22 cellular contexts compared by ENCODE assay signal in the genomic region with DNA sequence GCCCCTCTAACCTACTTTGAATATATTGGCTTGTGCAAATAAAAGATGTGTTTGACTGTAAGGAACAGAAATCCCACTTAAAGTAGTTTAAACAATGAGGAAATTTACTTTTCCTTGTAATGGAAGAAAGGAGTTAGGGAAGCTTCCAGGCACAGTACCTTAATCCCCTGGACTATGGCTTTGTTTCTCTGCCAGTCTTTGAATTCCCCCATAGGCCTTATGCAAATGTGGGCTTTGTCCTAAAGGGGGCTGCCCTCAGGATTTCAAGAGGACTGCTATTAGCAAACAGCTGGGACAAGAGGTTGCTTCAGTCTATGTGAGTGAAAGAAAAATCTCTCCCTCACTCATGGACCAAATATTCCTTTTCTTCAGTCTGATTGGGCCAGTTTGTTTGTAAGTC.
DNase-seq lines count a peak whose midpoint lies in the region; ATAC-seq, FAIRE-seq and TF ChIP-seq lines count a peak whose summit lies in the region.
"Had no signal": no experiment of that assay in that cellular context is flagged by ENCODE, and none has a peak within 500 bp of the region (broad histone marks: within the 10 kb centered on the region; RNA-seq: fewer than 3 reads in every experiment).

No MANE protein-coding gene starts in this region.

- CTCF ChIA-PET in HepG2 (lab: Yijun Ruan, JAX; ENCODE audit: low intra/inter-chr PET ratio, low total read pairs): no interaction called here

- TF ChIP-seq EP300 in HepG2 (IDR thresholded peaks at IDR 0.05; ENCODE audit: low read depth in 2 of 2, low read length in 2 of 2) (no peak), HepG2 (CRISPR knock-in tag; IDR thresholded peaks at IDR 0.05; ENCODE audit: borderline replicate concordance) (no peak)

- no peaks in the 10 kb centered on the region for H3K79me2 ChIP-seq in HepG2 (ENCODE audit: insufficient read depth, low read length)

- POLR2A ChIA-PET in HepG2 (lab: Yijun Ruan, JAX): no interaction called here

- TF ChIP-seq RAD21 in HepG2 (CRISPR knock-in tag; IDR thresholded peaks at IDR 0.05): no peak

- TF ChIP-seq CTCF in HepG2 (CRISPR knock-in tag; IDR thresholded peaks at IDR 0.05): no peak

- no peaks in the 10 kb centered on the region for H3K36me3 ChIP-seq in ectodermal cell (ENCODE audit: control insufficient read depth, insufficient read depth, low read length)
- no peaks in the 10 kb centered on the region for H3K36me3 ChIP-seq in iPS DF 6.9 (ENCODE audit: control insufficient read depth, insufficient read depth, low read length)
- no peaks in the 10 kb centered on the region for H3K36me3 ChIP-seq in HepG2 (replicated peaks in 1 of 2; ENCODE audit: control insufficient read depth in 1 of 2, insufficient read depth in 2 of 2, low read length in 2 of 2)

- H2AFZ ChIP-seq in HepG2 (ENCODE audit: low read length): no peak overlapping the region

- H3K4me2 ChIP-seq in HepG2 (ENCODE audit: low read depth, low read length): no peak overlapping the region
- H3K4me2 ChIP-seq: KMS-11, SK-N-SH had no signal

- H3K27me3 ChIP-seq in ectodermal cell (ENCODE audit: control insufficient read depth, insufficient read depth, low read length, poor library complexity, severe bottlenecking) (peaks cover 23% of the 10 kb centered on the region), iPS DF 6.9 (ENCODE audit: control insufficient read depth, insufficient read depth, low read length) (peaks cover 27% of the 10 kb centered on the region), HepG2 (ENCODE audit: control insufficient read depth in 1 of 2, insufficient read depth in 2 of 2, low read length in 2 of 2) (no peaks in the 10 kb centered on the region; a peak in 1 of 5 replicates)

- in situ Hi-C loops in HepG2 (cut with HindIII; ENCODE audit: extremely low pct_ligation_motif_present, low pct_unique_long_range_greater_than_20kb): no loop called here

- no TSS peak for BruUV-seq in HepG2 (replicated peaks; lab: Mats Ljungman, UMichigan)

- H3K4me1 ChIP-seq in ectodermal cell (ENCODE audit: control insufficient read depth, insufficient read depth, low read length): peaks cover 8% of the 10 kb centered on the region
- no peaks in the 10 kb centered on the region for H3K4me1 ChIP-seq in iPS DF 6.9 (ENCODE audit: control insufficient read depth, insufficient read depth, low read length)
- no peaks in the 10 kb centered on the region for H3K4me1 ChIP-seq in HepG2 (ENCODE audit: insufficient read depth, low read length)

- no peak for FAIRE-seq in HepG2 (lab: Jason Lieb, UNC)

- H3K27ac ChIP-seq in ectodermal cell (ENCODE audit: insufficient read depth, low read depth, low read length, poor library complexity, severe bottlenecking): peak overlapping the region; percentile 52
- no peak overlapping the region for H3K27ac ChIP-seq in iPS DF 6.9 (ENCODE audit: low read length)
- H3K27ac ChIP-seq in HepG2 (ENCODE audit: extremely low read length, insufficient read depth, low read length): no peak overlapping the region
- H3K27ac ChIP-seq: C4-2B, HL-60, KMS-11 had no signal

- DNase-seq in NCI-H524 (lab: John Stamatoyannopoulos, UW): peak; percentile 11 to 38
- no peak for DNase-seq in NCI-H524 treated with DMSO at 0.1 percent for 48 hours (lab: John Stamatoyannopoulos, UW)
- peak; percentile 31 for DNase-seq in iPS DF 6.9 (ENCODE audit: low read depth, low spot score)
- DNase-seq in HepG2 (ENCODE audit: low spot score): no peak
- no peak for DNase-seq in posterior cingulate gyrus
- DNase-seq in epidermal melanocyte (ENCODE audit: insufficient read length, low spot score): no peak
- DNase-seq: GF-D8, IMR-90, NCI-H1105, NCI-H146, NCI-H2029, NCI-H2171 treated with DMSO at 0.1 percent for 48 hours, NCI-H69, SIG-M5, SK-N-SH had no signal

- no peak overlapping the region for H3K9ac ChIP-seq in HepG2 (ENCODE audit: insufficient read depth, low read depth, low read length)
- H3K9ac ChIP-seq: KMS-11, SK-N-SH had no signal

- ATAC-seq in HepG2 (no peak), GM19328 (IDR thresholded peaks at IDR 0.05; ENCODE audit: unreplicated experiment) (no peak)
- ATAC-seq: HCT116, Panc1 had no signal

- H3K9me3 ChIP-seq in ectodermal cell (ENCODE audit: control insufficient read depth, low read length) (no peaks in the 10 kb centered on the region), iPS DF 6.9 (ENCODE audit: control insufficient read depth, insufficient read depth, low read length) (no peaks in the 10 kb centered on the region), HepG2 (ENCODE audit: low read length) (no peaks in the 10 kb centered on the region)

- TF ChIP-seq POLR2A in HepG2 (IDR thresholded peaks at IDR 0.05; ENCODE audit: insufficient read depth in 1 of 2, low read depth in 2 of 2, low read length in 2 of 2): no peak

- H3K4me3 ChIP-seq in ectodermal cell (ENCODE audit: insufficient read depth, low read depth, low read length) (no peak overlapping the region), iPS DF 6.9 (ENCODE audit: low read length) (no peak overlapping the region), HepG2 (replicated peaks in 1 of 3; ENCODE audit: insufficient read depth in 1 of 3, low read depth in 2 of 3, low read length in 3 of 3) (no peak overlapping the region)

- H4K20me1 ChIP-seq in HepG2 (ENCODE audit: insufficient read depth, low read length): no peaks in the 10 kb centered on the region

- intact Hi-C loops in HepG2 (cut with micrococcal nuclease; ENCODE audit: unreplicated experiment): no loop called here
- intact Hi-C loops in posterior cingulate gyrus (cut with DNase I): no loop called here

TF ChIP-seq in HepG2, 621 proteins besides CTCF, POLR2A, EP300 and RAD21:
- TF ChIP-seq, protein P1, sequence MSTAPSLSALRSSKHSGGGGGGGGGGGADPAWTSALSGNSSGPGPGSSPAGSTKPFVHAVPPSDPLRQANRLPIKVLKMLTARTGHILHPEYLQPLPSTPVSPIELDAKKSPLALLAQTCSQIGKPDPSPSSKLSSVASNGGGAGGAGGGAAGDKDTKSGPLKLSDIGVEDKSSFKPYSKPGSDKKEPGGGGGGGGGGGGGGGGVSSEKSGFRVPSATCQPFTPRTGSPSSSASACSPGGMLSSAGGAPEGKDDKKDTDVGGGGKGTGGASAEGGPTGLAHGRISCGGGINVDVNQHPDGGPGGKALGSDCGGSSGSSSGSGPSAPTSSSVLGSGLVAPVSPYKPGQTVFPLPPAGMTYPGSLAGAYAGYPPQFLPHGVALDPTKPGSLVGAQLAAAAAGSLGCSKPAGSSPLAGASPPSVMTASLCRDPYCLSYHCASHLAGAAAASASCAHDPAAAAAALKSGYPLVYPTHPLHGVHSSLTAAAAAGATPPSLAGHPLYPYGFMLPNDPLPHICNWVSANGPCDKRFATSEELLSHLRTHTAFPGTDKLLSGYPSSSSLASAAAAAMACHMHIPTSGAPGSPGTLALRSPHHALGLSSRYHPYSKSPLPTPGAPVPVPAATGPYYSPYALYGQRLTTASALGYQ (CRISPR knock-in tag; IDR thresholded peaks at IDR 0.05): no peak
- TF ChIP-seq PHF21A (CRISPR knock-in tag; IDR thresholded peaks at IDR 0.05) (no peak), HDAC2 (CRISPR knock-in tag; IDR thresholded peaks at IDR 0.05) (no peak), SMARCC2 (IDR thresholded peaks at IDR 0.05) (no peak), ZNF598 (CRISPR knock-in tag; IDR thresholded peaks at IDR 0.05; ENCODE audit: borderline replicate concordance) (no peak)
- TF ChIP-seq, protein P2, sequence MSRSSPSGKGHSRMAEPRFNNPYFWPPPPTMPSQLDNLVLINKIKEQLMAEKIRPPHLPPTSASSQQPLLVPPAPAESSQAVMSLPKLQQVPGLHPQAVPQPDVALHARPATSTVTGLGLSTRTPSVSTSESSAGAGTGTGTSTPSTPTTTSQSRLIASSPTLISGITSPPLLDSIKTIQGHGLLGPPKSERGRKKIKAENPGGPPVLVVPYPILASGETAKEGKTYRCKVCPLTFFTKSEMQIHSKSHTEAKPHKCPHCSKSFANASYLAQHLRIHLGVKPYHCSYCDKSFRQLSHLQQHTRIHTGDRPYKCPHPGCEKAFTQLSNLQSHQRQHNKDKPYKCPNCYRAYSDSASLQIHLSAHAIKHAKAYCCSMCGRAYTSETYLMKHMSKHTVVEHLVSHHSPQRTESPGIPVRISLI (CRISPR knock-in tag; IDR thresholded peaks at IDR 0.05; ENCODE audit: borderline replicate concordance): no peak
- TF ChIP-seq, protein P3, sequence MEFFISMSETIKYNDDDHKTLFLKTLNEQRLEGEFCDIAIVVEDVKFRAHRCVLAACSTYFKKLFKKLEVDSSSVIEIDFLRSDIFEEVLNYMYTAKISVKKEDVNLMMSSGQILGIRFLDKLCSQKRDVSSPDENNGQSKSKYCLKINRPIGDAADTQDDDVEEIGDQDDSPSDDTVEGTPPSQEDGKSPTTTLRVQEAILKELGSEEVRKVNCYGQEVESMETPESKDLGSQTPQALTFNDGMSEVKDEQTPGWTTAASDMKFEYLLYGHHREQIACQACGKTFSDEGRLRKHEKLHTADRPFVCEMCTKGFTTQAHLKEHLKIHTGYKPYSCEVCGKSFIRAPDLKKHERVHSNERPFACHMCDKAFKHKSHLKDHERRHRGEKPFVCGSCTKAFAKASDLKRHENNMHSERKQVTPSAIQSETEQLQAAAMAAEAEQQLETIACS (CRISPR knock-in tag; IDR thresholded peaks at IDR 0.05): no peak

Comparison
In these comparisons a context has a peak if more than half of its experiments do, and no peak if none do; other contexts are left out.
1. DNase-seq: peak in NCI-H524 (2 of 2) and iPS DF 6.9 (single experiment); none in NCI-H524 treated with DMSO at 0.1 percent for 48 hours (single experiment), HepG2 (single experiment), posterior cingulate gyrus (0 of 10) and epidermal melanocyte (single experiment).